16 cellular contexts compared by ENCODE assay signal in genomic region chr5:142839711-142840441, GRCh38.
DNase-seq lines count a peak whose midpoint lies in the region; ATAC-seq and TF ChIP-seq lines count a peak whose summit lies in the region.
"Had no signal": no experiment of that assay in that cellular context is flagged by ENCODE, and none has a peak within 500 bp of the region (broad histone marks: within the 10 kb centered on the region; RNA-seq: fewer than 3 reads in every experiment).

No MANE protein-coding gene starts in this region.

- DNase-seq in LHCN-M2 (ENCODE audit: low read depth) = peak; percentile 31
- no peak for DNase-seq in central memory CD8-positive, alpha-beta T cell (ENCODE audit: low spot score in 2 of 2)
- no peak for DNase-seq in lower lobe of right lung
- no peak for DNase-seq in cerebellar nuclear complex (lab: John Stamatoyannopoulos, UW)
- no peak for DNase-seq in NCI-H2196 treated with DMSO at 0.1 percent for 48 hours (lab: John Stamatoyannopoulos, UW; ENCODE audit: unreplicated experiment)
- no peak for DNase-seq in NCI-H1105 (lab: John Stamatoyannopoulos, UW)
- DNase-seq: activated CD4-positive, alpha-beta T cell treated with anti-CD3 and anti-CD28 coated beads, Interleukin-2, amount 50 U/mL, for 4 hours; activated naive CD8-positive, alpha-beta T cell treated with anti-CD3 and anti-CD28 coated beads, Interleukin-2, amount 50 U/mL, for 24 hours; DND-41; foreskin fibroblast; NCI-H524 treated with DMSO at 0.1 percent for 48 hours; stimulated activated CD4-positive, alpha-beta T cell treated with anti-CD3 and anti-CD28 coated beads, Interleukin-1b, Interleukin-23, amount 100 ng/mL, for 48 hours; SW 1271 had no signal

- TF ChIP-seq CTCF in lower lobe of right lung (IDR thresholded peaks at IDR 0.05) = no peak

- H3K9me3 Mint-ChIP-seq in central memory CD8-positive, alpha-beta T cell = no peaks in the 10 kb centered on the region
- H3K9me3 Mint-ChIP-seq: activated naive CD8-positive, alpha-beta T cell treated with anti-CD3 and anti-CD28 coated beads, Interleukin-2, amount 50 U/mL, for 24 hours had no signal

- peaks cover 4% of the 10 kb centered on the region for H3K36me3 Mint-ChIP-seq in central memory CD8-positive, alpha-beta T cell (ENCODE audit: insufficient read depth)

- no peaks in the 10 kb centered on the region for H3K27me3 Mint-ChIP-seq in central memory CD8-positive, alpha-beta T cell
- H3K27me3 Mint-ChIP-seq: activated naive CD8-positive, alpha-beta T cell treated with anti-CD3 and anti-CD28 coated beads, Interleukin-2, amount 50 U/mL, for 24 hours; IgD-negative memory B cell had no signal

- H3K9me3 ChIP-seq in lower lobe of right lung (no peaks in the 10 kb centered on the region), stomach smooth muscle (ENCODE audit: control insufficient read depth in 2 of 2, low read length in 2 of 2) (no peaks in the 10 kb centered on the region)

- no peak overlapping the region for H3K4me3 Mint-ChIP-seq in central memory CD8-positive, alpha-beta T cell
- H3K4me3 Mint-ChIP-seq: activated naive CD8-positive, alpha-beta T cell treated with anti-CD3 and anti-CD28 coated beads, Interleukin-2, amount 50 U/mL, for 24 hours; IgD-negative memory B cell had no signal

- no peak for ATAC-seq in central memory CD8-positive, alpha-beta T cell (replicated peaks; ENCODE audit: extremely low read depth, poor library complexity, severe bottlenecking)
- ATAC-seq in lower lobe of right lung (peak; percentile 75 to 80), HG03097 (IDR thresholded peaks at IDR 0.05; ENCODE audit: low FRiP score, unreplicated experiment) (no peak)
- ATAC-seq: activated naive CD8-positive, alpha-beta T cell treated with anti-CD3 and anti-CD28 coated beads, Interleukin-2, amount 50 U/mL, for 24 hours had no signal

- H3K4me3 ChIP-seq in lower lobe of right lung (no peak overlapping the region), stomach smooth muscle (ENCODE audit: low read length in 2 of 2) (no peak overlapping the region)

- H3K27me3 ChIP-seq in lower lobe of right lung (ENCODE audit: low read depth) (no peaks in the 10 kb centered on the region), stomach smooth muscle (ENCODE audit: control insufficient read depth in 1 of 2, insufficient read depth in 2 of 2, low read length in 2 of 2) (no peaks in the 10 kb centered on the region)

- H3K27ac Mint-ChIP-seq in central memory CD8-positive, alpha-beta T cell (ENCODE audit: low read depth) = peak overlapping the region; percentile 19
- H3K27ac Mint-ChIP-seq: activated naive CD8-positive, alpha-beta T cell treated with anti-CD3 and anti-CD28 coated beads, Interleukin-2, amount 50 U/mL, for 24 hours; IgD-negative memory B cell had no signal

- peaks cover 76% of the 10 kb centered on the region for H3K4me1 Mint-ChIP-seq in central memory CD8-positive, alpha-beta T cell

- peak overlapping the region; percentile 46 for H3K27ac ChIP-seq in lower lobe of right lung
- H3K27ac ChIP-seq in stomach smooth muscle (ENCODE audit: low read length) = peak overlapping the region; percentile 37

- intact Hi-C loops in lower lobe of right lung (cut with DNase I) = no loop called here

- H3K9ac ChIP-seq in stomach smooth muscle (ENCODE audit: low read length in 2 of 2) = no peak overlapping the region

- no peaks in the 10 kb centered on the region for H3K36me3 ChIP-seq in lower lobe of right lung
- no peaks in the 10 kb centered on the region for H3K36me3 ChIP-seq in stomach smooth muscle (ENCODE audit: control insufficient read depth in 2 of 2, insufficient read depth in 2 of 2, low read length in 2 of 2)

- H3K4me1 ChIP-seq in lower lobe of right lung (peaks cover 28% of the 10 kb centered on the region), stomach smooth muscle (ENCODE audit: control insufficient read depth, insufficient read depth, low read length) (peaks cover 23% of the 10 kb centered on the region)

Comparison
In these comparisons a context has a peak if more than half of its experiments do, and no peak if none do; other contexts are left out.
1. ATAC-seq: peak in lower lobe of right lung (2 of 2); none in central memory CD8-positive, alpha-beta T cell (single experiment) and HG03097 (single experiment).